8 cellular contexts compared by ENCODE assay signal in genomic region chr13:48977973-48978372, GRCh38. TPM values are rescaled to one million over a fixed set of nuclear protein-coding genes. Genes with fewer than 3 reads are reported as not detected.
A peak's percentile ranks its signal among the peaks of the same experiment; 100 is the strongest.
DNase-seq lines count a peak whose midpoint lies in the region; ATAC-seq and TF ChIP-seq lines count a peak whose summit lies in the region.

No MANE protein-coding gene starts in this region.

- peaks cover 4% of the 10 kb centered on the region for H3K27me3 Mint-ChIP-seq in type B pancreatic cell

- no peak for ATAC-seq in heart left ventricle

- WGBS in heart left ventricle, 4 donors = 56 to 62% (median 59%) methylated on average over 3 of the region's 3 CpGs

- TF ChIP-seq CTCF in heart left ventricle (IDR thresholded peaks at IDR 0.05) (no peak), WERI-Rb-1 (IDR thresholded peaks at IDR 0.05; ENCODE audit: low read depth, low read length) (no peak), type B pancreatic cell (conservative IDR thresholded peaks at IDR 0.05) (no peak)

- H3K4me3 ChIP-seq in heart left ventricle (peak overlapping the region; percentile 66 to 96 (median 88)), WERI-Rb-1 (ENCODE audit: low read depth, low read length) (no peak overlapping the region), iPS-11a (ENCODE audit: low read depth, low read length) (peak overlapping the region; percentile 68)

- peaks cover 0 to 66% (median 34%) of the 10 kb centered on the region in 12 donors for H3K4me1 ChIP-seq in heart left ventricle

- H3K4me3 Mint-ChIP-seq in type B pancreatic cell = peak overlapping the region; percentile 53

- intact Hi-C loops in heart left ventricle (cut with DNase I) (loop anchor here in 7 of 10 donors (2.0 to 10.0 kb wide), 11 partner anchors 117 to 943 kb away; partner anchors contain the start of genes NUDT15 (in 2 of the 7) and CDADC1 (in 1 of the 7)), cardiac septum (cut with DNase I) (loop anchor here (5.0 to 10.0 kb wide), 2 partner anchors 119 to 267 kb away; partner anchors contain the start of gene CDADC1)

- H3K36me3 Mint-ChIP-seq in type B pancreatic cell = peaks cover 1% of the 10 kb centered on the region

- DNase-seq in heart left ventricle (no peak), cardiac septum (ENCODE audit: low spot score) (no peak), WERI-Rb-1 (no peak), type B pancreatic cell (ENCODE audit: extremely low spot score, unreplicated experiment) (no peak), GOT3 (lab: John Stamatoyannopoulos, UW) (no peak), substantia nigra (lab: John Stamatoyannopoulos, UW) (no peak), NCI-H1436 (lab: John Stamatoyannopoulos, UW) (no peak)

- H3K36me3 ChIP-seq in heart left ventricle (no peaks in the 10 kb centered on the region), WERI-Rb-1 (no peaks in the 10 kb centered on the region)

- H3K27ac ChIP-seq in heart left ventricle (peak overlapping the region in 2 of 12 donors; percentile 5 to 99), WERI-Rb-1 (peak overlapping the region; percentile 96; the same call in 1 of the 2 replicates), substantia nigra (ENCODE audit: low read depth, low read length, poor library complexity, severe bottlenecking) (no peak overlapping the region)

- H3K9me3 Mint-ChIP-seq in type B pancreatic cell = peaks cover 7% of the 10 kb centered on the region

- H3K9me3 ChIP-seq in heart left ventricle = peaks cover 0 to 18% (median 9%) of the 10 kb centered on the region in 12 donors
- H3K9me3 ChIP-seq in WERI-Rb-1 (ENCODE audit: severe bottlenecking) = peaks cover 2% of the 10 kb centered on the region

- peaks cover 16% of the 10 kb centered on the region for H3K4me1 Mint-ChIP-seq in type B pancreatic cell (ENCODE audit: unreplicated experiment)

- TF ChIP-seq POLR2A in heart left ventricle (IDR thresholded peaks at IDR 0.05) = no peak

- no peak overlapping the region for H3K27ac Mint-ChIP-seq in type B pancreatic cell

- H3K27me3 ChIP-seq in heart left ventricle = no peaks in the 10 kb centered on the region
- no peaks in the 10 kb centered on the region for H3K27me3 ChIP-seq in WERI-Rb-1 (ENCODE audit: insufficient read depth, low read depth, severe bottlenecking)

RNA-seq across cellular contexts. Expression of gene FNDC3A, which starts 2.3 kb away (rescaled TPM):
- 10 to 100 TPM; 16.9 to 38.3 (median 22.7) TPM for total RNA-seq in heart left ventricle
- 10 to 100 TPM; 10.1 to 21.9 TPM for polyA plus RNA-seq in heart left ventricle
- total RNA-seq in cardiac septum = 27.3 TPM
- total RNA-seq in type B pancreatic cell (ENCODE audit: low replicate concordance) = 53.4 and 65.7 TPM in 2 replicates
